1 cellular context compared by ENCODE assay signal in the genomic region with DNA sequence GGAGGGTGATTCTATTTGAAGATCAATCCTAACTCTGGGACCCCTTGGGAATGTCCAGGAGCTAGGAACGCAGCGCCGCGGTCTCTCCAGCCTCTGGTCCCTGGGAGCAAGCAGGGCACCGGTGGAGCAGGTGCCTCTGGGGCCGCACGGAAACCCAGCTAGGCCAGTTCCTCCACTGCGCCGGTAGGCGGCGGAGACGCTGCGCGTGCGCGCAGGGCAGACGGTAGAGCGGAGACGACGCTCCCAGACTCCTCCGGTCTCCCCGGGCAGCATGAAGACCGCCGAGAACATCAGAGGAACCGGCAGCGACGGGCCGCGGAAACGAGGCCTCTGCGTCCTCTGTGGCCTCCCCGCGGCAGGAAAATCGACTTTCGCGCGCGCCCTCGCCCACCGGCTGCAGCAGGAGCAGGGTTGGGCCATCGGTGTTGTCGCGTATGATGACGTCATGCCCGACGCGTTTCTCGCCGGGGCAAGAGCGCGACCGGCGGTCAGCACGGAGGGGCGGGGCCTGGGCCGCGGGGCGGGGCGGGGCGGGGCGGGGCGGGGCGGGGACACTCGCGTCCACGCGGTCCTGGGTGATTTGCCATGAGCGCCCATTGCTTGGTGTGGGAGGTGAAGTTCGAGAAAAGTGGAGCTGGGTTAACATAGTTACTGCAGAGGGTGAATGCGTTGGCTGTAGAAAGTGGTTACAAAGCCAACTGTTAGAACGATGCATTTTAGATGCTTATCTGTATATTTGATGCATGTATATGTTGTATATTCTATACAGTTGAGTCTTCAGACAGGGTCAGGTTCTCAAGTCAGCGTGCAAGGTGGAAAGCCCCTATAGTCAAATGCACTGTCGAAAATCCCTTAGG.
A peak's percentile ranks its signal among the peaks of the same experiment; 100 is the strongest.
TF ChIP-seq lines count a peak whose summit lies in the region.

A gene with protein sequence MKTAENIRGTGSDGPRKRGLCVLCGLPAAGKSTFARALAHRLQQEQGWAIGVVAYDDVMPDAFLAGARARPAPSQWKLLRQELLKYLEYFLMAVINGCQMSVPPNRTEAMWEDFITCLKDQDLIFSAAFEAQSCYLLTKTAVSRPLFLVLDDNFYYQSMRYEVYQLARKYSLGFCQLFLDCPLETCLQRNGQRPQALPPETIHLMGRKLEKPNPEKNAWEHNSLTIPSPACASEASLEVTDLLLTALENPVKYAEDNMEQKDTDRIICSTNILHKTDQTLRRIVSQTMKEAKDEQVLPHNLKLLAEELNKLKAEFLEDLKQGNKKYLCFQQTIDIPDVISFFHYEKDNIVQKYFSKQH (plus strand): TSS at position 193 of the 857 bp plus-strand sequence. CDS start 79 bp downstream, at position 272.

TF ChIP-seq in HepG2, 621 proteins besides CTCF, POLR2A, EP300 and RAD21 (continued from another document and continues in another):
- TF ChIP-seq SP5 (CRISPR knock-in tag; IDR thresholded peaks at IDR 0.05; ENCODE audit: borderline replicate concordance, low read depth) (no peak), HNRNPLL (IDR thresholded peaks at IDR 0.05; ENCODE audit: low read depth, low read length, poor library complexity, severe bottlenecking) (peak; percentile 85), TSC22D2 (CRISPR knock-in tag; IDR thresholded peaks at IDR 0.05; ENCODE audit: borderline replicate concordance) (0 out of 2 replicates have a peak, but pooled peaks have one; percentile 26), ZNF17 (CRISPR knock-in tag; IDR thresholded peaks at IDR 0.05) (no peak), ZNF101 (CRISPR knock-in tag; IDR thresholded peaks at IDR 0.05; ENCODE audit: borderline replicate concordance, low read depth) (no peak), MBNL3 (CRISPR knock-in tag; conservative IDR thresholded peaks at IDR 0.05) (no peak), SMARCE1 (IDR thresholded peaks at IDR 0.05; ENCODE audit: borderline replicate concordance) (no peak), ZNF577 (CRISPR knock-in tag; IDR thresholded peaks at IDR 0.05; ENCODE audit: borderline replicate concordance, low read depth) (no peak), ZNF501 (CRISPR knock-in tag; IDR thresholded peaks at IDR 0.05) (peak; percentile 57; the same call in 1 of the 2 replicates), POLR2G (IDR thresholded peaks at IDR 0.05; ENCODE audit: low read depth, low read length) (peak; percentile 89), MBD4 (IDR thresholded peaks at IDR 0.05; ENCODE audit: borderline replicate concordance, low read length) (no peak), TEAD3 (CRISPR knock-in tag; optimal IDR thresholded peaks at IDR 0.05; ENCODE audit: borderline replicate concordance) (peak; percentile 16), ZFP41 (CRISPR knock-in tag; IDR thresholded peaks at IDR 0.05; ENCODE audit: borderline replicate concordance) (no peak), RFX3 (CRISPR knock-in tag; IDR thresholded peaks at IDR 0.05) (no peak), ZNF552 (CRISPR knock-in tag; IDR thresholded peaks at IDR 0.05; ENCODE audit: borderline replicate concordance) (peak; percentile 67; the same call in 1 of the 2 replicates), JARID2 (CRISPR knock-in tag; IDR thresholded peaks at IDR 0.05; ENCODE audit: insufficient replicate concordance) (peak; percentile 63)
- TF ChIP-seq, protein P1, sequence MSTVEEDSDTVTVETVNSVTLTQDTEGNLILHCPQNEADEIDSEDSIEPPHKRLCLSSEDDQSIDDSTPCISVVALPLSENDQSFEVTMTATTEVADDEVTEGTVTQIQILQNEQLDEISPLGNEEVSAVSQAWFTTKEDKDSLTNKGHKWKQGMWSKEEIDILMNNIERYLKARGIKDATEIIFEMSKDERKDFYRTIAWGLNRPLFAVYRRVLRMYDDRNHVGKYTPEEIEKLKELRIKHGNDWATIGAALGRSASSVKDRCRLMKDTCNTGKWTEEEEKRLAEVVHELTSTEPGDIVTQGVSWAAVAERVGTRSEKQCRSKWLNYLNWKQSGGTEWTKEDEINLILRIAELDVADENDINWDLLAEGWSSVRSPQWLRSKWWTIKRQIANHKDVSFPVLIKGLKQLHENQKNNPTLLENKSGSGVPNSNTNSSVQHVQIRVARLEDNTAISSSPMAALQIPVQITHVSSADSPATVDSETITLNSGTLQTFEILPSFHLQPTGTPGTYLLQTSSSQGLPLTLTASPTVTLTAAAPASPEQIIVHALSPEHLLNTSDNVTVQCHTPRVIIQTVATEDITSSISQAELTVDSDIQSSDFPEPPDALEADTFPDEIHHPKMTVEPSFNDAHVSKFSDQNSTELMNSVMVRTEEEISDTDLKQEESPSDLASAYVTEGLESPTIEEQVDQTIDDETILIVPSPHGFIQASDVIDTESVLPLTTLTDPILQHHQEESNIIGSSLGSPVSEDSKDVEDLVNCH (CRISPR knock-in tag; IDR thresholded peaks at IDR 0.05) = no peak
- TF ChIP-seq, protein P2, sequence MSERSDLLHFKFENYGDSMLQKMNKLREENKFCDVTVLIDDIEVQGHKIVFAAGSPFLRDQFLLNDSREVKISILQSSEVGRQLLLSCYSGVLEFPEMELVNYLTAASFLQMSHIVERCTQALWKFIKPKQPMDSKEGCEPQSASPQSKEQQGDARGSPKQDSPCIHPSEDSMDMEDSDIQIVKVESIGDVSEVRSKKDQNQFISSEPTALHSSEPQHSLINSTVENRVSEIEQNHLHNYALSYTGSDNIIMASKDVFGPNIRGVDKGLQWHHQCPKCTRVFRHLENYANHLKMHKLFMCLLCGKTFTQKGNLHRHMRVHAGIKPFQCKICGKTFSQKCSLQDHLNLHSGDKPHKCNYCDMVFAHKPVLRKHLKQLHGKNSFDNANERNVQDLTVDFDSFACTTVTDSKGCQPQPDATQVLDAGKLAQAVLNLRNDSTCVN (CRISPR knock-in tag; IDR thresholded peaks at IDR 0.05; ENCODE audit: borderline replicate concordance) = peak; percentile 29; the same call in 1 of the 2 replicates
- TF ChIP-seq, protein P3, sequence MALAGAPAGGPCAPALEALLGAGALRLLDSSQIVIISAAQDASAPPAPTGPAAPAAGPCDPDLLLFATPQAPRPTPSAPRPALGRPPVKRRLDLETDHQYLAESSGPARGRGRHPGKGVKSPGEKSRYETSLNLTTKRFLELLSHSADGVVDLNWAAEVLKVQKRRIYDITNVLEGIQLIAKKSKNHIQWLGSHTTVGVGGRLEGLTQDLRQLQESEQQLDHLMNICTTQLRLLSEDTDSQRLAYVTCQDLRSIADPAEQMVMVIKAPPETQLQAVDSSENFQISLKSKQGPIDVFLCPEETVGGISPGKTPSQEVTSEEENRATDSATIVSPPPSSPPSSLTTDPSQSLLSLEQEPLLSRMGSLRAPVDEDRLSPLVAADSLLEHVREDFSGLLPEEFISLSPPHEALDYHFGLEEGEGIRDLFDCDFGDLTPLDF (CRISPR knock-in tag; IDR thresholded peaks at IDR 0.05) = no peak
- TF ChIP-seq, protein P4, sequence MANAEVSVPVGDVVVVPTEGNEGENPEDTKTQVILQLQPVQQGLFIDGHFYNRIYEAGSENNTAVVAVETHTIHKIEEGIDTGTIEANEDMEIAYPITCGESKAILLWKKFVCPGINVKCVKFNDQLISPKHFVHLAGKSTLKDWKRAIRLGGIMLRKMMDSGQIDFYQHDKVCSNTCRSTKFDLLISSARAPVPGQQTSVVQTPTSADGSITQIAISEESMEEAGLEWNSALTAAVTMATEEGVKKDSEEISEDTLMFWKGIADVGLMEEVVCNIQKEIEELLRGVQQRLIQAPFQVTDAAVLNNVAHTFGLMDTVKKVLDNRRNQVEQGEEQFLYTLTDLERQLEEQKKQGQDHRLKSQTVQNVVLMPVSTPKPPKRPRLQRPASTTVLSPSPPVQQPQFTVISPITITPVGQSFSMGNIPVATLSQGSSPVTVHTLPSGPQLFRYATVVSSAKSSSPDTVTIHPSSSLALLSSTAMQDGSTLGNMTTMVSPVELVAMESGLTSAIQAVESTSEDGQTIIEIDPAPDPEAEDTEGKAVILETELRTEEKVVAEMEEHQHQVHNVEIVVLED (CRISPR knock-in tag; IDR thresholded peaks at IDR 0.05; ENCODE audit: borderline replicate concordance) = peak; percentile 85
- TF ChIP-seq, protein P5, sequence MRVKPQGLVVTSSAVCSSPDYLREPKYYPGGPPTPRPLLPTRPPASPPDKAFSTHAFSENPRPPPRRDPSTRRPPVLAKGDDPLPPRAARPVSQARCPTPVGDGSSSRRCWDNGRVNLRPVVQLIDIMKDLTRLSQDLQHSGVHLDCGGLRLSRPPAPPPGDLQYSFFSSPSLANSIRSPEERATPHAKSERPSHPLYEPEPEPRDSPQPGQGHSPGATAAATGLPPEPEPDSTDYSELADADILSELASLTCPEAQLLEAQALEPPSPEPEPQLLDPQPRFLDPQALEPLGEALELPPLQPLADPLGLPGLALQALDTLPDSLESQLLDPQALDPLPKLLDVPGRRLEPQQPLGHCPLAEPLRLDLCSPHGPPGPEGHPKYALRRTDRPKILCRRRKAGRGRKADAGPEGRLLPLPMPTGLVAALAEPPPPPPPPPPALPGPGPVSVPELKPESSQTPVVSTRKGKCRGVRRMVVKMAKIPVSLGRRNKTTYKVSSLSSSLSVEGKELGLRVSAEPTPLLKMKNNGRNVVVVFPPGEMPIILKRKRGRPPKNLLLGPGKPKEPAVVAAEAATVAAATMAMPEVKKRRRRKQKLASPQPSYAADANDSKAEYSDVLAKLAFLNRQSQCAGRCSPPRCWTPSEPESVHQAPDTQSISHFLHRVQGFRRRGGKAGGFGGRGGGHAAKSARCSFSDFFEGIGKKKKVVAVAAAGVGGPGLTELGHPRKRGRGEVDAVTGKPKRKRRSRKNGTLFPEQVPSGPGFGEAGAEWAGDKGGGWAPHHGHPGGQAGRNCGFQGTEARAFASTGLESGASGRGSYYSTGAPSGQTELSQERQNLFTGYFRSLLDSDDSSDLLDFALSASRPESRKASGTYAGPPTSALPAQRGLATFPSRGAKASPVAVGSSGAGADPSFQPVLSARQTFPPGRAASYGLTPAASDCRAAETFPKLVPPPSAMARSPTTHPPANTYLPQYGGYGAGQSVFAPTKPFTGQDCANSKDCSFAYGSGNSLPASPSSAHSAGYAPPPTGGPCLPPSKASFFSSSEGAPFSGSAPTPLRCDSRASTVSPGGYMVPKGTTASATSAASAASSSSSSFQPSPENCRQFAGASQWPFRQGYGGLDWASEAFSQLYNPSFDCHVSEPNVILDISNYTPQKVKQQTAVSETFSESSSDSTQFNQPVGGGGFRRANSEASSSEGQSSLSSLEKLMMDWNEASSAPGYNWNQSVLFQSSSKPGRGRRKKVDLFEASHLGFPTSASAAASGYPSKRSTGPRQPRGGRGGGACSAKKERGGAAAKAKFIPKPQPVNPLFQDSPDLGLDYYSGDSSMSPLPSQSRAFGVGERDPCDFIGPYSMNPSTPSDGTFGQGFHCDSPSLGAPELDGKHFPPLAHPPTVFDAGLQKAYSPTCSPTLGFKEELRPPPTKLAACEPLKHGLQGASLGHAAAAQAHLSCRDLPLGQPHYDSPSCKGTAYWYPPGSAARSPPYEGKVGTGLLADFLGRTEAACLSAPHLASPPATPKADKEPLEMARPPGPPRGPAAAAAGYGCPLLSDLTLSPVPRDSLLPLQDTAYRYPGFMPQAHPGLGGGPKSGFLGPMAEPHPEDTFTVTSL (CRISPR knock-in tag; IDR thresholded peaks at IDR 0.05; ENCODE audit: borderline replicate concordance) = peak; percentile 65; the same call in 1 of the 2 replicates
- TF ChIP-seq, protein P6, sequence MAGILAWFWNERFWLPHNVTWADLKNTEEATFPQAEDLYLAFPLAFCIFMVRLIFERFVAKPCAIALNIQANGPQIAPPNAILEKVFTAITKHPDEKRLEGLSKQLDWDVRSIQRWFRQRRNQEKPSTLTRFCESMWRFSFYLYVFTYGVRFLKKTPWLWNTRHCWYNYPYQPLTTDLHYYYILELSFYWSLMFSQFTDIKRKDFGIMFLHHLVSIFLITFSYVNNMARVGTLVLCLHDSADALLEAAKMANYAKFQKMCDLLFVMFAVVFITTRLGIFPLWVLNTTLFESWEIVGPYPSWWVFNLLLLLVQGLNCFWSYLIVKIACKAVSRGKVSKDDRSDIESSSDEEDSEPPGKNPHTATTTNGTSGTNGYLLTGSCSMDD (CRISPR knock-in tag; IDR thresholded peaks at IDR 0.05) = peak; percentile 74; the same call in 1 of the 2 replicates
- TF ChIP-seq, protein P7, sequence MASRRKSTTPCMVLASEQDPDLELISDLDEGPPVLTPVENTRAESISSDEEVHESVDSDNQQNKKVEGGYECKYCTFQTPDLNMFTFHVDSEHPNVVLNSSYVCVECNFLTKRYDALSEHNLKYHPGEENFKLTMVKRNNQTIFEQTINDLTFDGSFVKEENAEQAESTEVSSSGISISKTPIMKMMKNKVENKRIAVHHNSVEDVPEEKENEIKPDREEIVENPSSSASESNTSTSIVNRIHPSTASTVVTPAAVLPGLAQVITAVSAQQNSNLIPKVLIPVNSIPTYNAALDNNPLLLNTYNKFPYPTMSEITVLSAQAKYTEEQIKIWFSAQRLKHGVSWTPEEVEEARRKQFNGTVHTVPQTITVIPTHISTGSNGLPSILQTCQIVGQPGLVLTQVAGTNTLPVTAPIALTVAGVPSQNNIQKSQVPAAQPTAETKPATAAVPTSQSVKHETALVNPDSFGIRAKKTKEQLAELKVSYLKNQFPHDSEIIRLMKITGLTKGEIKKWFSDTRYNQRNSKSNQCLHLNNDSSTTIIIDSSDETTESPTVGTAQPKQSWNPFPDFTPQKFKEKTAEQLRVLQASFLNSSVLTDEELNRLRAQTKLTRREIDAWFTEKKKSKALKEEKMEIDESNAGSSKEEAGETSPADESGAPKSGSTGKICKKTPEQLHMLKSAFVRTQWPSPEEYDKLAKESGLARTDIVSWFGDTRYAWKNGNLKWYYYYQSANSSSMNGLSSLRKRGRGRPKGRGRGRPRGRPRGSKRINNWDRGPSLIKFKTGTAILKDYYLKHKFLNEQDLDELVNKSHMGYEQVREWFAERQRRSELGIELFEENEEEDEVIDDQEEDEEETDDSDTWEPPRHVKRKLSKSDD (CRISPR knock-in tag; IDR thresholded peaks at IDR 0.05; ENCODE audit: low read depth) = peak; percentile 99
- TF ChIP-seq, protein P8, sequence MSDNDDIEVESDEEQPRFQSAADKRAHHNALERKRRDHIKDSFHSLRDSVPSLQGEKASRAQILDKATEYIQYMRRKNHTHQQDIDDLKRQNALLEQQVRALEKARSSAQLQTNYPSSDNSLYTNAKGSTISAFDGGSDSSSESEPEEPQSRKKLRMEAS (IDR thresholded peaks at IDR 0.05) = peak; percentile 93
- TF ChIP-seq, protein P9, sequence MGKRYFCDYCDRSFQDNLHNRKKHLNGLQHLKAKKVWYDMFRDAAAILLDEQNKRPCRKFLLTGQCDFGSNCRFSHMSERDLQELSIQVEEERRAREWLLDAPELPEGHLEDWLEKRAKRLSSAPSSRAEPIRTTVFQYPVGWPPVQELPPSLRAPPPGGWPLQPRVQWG (CRISPR knock-in tag; IDR thresholded peaks at IDR 0.05; ENCODE audit: borderline replicate concordance, low read depth) = no peak
- TF ChIP-seq, protein P10, sequence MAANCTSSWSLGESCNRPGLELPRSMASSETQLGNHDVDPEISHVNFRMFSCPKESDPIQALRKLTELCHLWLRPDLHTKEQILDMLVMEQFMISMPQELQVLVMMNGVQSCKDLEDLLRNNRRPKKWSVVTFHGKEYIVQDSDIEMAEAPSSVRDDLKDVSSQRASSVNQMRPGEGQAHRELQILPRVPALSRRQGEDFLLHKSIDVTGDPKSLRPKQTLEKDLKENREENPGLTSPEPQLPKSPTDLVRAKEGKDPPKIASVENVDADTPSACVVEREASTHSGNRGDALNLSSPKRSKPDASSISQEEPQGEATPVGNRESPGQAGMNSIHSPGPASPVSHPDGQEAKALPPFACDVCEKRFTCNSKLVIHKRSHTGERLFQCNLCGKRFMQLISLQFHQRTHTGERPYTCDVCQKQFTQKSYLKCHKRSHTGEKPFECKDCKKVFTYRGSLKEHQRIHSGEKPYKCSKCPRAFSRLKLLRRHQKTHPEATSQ (CRISPR knock-in tag; IDR thresholded peaks at IDR 0.05; ENCODE audit: borderline replicate concordance) = no peak
